Comparison of ENCODE assay signal across 11 cellular contexts in the genomic region with DNA sequence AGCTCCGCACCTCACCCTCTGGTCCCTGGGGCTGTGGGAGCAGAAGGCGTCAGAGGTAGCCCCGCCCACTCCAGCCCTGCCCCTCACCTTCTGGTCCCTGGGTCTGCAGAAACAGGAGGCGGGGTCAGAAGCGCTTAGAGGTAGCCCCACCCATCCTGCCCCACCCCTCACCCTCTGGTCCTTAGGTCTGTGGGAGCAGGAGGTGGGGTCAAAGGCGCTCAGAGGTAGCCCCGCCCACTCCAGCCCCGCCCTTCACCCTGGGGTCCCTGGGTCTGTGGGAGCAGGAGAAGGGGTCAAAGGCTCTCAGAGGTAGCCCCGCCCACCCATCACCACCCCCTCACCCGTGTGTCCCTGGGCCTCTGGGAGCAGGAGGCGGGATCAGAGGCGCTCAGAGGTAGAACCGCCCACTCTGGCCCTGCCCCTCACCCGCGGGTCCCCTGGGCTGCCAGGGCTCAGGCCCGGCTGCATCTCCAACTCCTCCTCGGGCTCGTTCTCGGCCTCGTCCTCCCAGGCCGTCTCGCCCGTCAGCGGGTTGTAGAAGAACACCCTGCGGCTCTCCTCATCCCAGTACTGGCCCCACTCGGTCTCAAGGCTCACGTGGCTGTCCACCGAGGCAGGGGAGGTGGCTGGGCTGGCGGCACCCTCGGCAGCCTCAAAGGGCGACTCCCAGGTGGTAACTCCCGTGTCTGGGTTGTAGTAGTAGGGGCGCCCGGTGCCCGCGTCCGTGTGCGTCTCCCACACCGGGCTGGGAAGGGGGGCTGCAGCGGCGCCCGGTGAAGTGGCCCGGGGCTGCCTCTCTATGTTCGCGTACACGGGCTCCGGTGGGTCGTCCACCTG. TPM values are rescaled to one million over a fixed set of nuclear protein-coding genes. Genes with fewer than 3 reads are reported as not detected.
DNase-seq lines count a peak whose midpoint lies in the region; ATAC-seq, FAIRE-seq and TF ChIP-seq lines count a peak whose summit lies in the region.
"Had no signal": no experiment of that assay in that cellular context is flagged by ENCODE, and none has a peak within 500 bp of the region (broad histone marks: within the 10 kb centered on the region; RNA-seq: fewer than 3 reads in every experiment).

No MANE protein-coding gene starts in this region.

- TF ChIP-seq POLR2A in body of pancreas (IDR thresholded peaks at IDR 0.05) (no peak), HepG2 (IDR thresholded peaks at IDR 0.05; ENCODE audit: insufficient read depth in 1 of 2, low read depth in 2 of 2, low read length in 2 of 2) (no peak), gastrocnemius medialis (IDR thresholded peaks at IDR 0.05) (no peak), H54 (IDR thresholded peaks at IDR 0.05; ENCODE audit: low read depth, low read length) (no peak)

- H3K79me2 ChIP-seq in HepG2 (ENCODE audit: insufficient read depth, low read length) = no peaks in the 10 kb centered on the region

- H3K27ac ChIP-seq in cardiac muscle cell = no peak overlapping the region
- H3K27ac ChIP-seq in body of pancreas = no peak overlapping the region
- H3K27ac ChIP-seq in HepG2 (ENCODE audit: extremely low read length, insufficient read depth, low read length) = no peak overlapping the region
- no peak overlapping the region for H3K27ac ChIP-seq in upper lobe of right lung
- H3K27ac ChIP-seq in substantia nigra (ENCODE audit: low read depth, low read length, poor library complexity, severe bottlenecking) = no peak overlapping the region
- no peak overlapping the region for H3K27ac ChIP-seq in gastrocnemius medialis

- TF ChIP-seq EP300 in HepG2 (IDR thresholded peaks at IDR 0.05; ENCODE audit: low read depth in 2 of 2, low read length in 2 of 2) (no peak), HepG2 (CRISPR knock-in tag; IDR thresholded peaks at IDR 0.05; ENCODE audit: borderline replicate concordance) (no peak)

- WGBS in body of pancreas, 2 donors = 63 to 65% methylated on average over 12 to 42 of the region's 48 CpGs
- 95% methylated on average over 42 of the region's 48 CpGs for WGBS in HepG2 (ENCODE audit: low lambda C conversion rate)

- in situ Hi-C loops in HepG2 (cut with HindIII; ENCODE audit: extremely low pct_ligation_motif_present, low pct_unique_long_range_greater_than_20kb) = no loop called here
- in situ Hi-C loops in gastrocnemius medialis (cut with MboI; ENCODE audit: low sequenced_read_pairs in 4 of 4) = loop anchor here in 1 of 4 donors (25.0 kb wide), 1 partner anchor 182 kb away; no protein-coding TSS in a partner anchor

- intact Hi-C loops in Right ventricle myocardium inferior (cut with DNase I) = no loop called here
- intact Hi-C loops in body of pancreas (cut with DNase I) = no loop called here
- intact Hi-C loops in HepG2 (cut with micrococcal nuclease; ENCODE audit: unreplicated experiment) = no loop called here
- intact Hi-C loops in upper lobe of right lung (cut with DNase I) = no loop called here
- intact Hi-C loops in gastrocnemius medialis (cut with DNase I; ENCODE audit: low total_unique reads) = no loop called here

- POLR2A ChIA-PET in HepG2 (lab: Yijun Ruan, JAX) = interaction anchor here (1.4 to 1.7 kb wide), 2 partner anchors 20 to 257 kb away, joined by 5 to 8 read pairs; a partner anchor contains a TSS

- BruUV-seq in HepG2 (replicated peaks; lab: Mats Ljungman, UMichigan) = no TSS peak

- H3K27me3 ChIP-seq in cardiac muscle cell (no peaks in the 10 kb centered on the region), body of pancreas (no peaks in the 10 kb centered on the region), HepG2 (ENCODE audit: control insufficient read depth in 1 of 2, insufficient read depth in 2 of 2, low read length in 2 of 2) (no peaks in the 10 kb centered on the region), upper lobe of right lung (no peaks in the 10 kb centered on the region), gastrocnemius medialis (peaks cover 0 to 9% (median 3%) of the 10 kb centered on the region in 3 donors)

- DNase-seq in cardiac muscle cell (ENCODE audit: low read depth in 1 of 2, low spot score in 1 of 2) (peak; percentile 44 to 75), Right ventricle myocardium inferior (ENCODE audit: missing footprints) (no peak), body of pancreas (peak in 2 of 4 donors; percentile 41 to 55), HepG2 (ENCODE audit: low spot score) (no peak), upper lobe of right lung (no peak), substantia nigra (lab: John Stamatoyannopoulos, UW) (no peak), gastrocnemius medialis (no peak), H54 (ENCODE audit: insufficient read length, low spot score) (no peak)
- DNase-seq: amniotic stem cell; NCI-H187 treated with DMSO at 0.1 percent for 48 hours; stimulated activated CD4-positive, alpha-beta T cell treated with anti-CD3 and anti-CD28 coated beads, Interleukin-2, amount 100 ng/mL, for 48 hours had no signal

- TF ChIP-seq RAD21 in HepG2 (CRISPR knock-in tag; IDR thresholded peaks at IDR 0.05) = no peak

- CTCF ChIA-PET in HepG2 (lab: Yijun Ruan, JAX; ENCODE audit: low intra/inter-chr PET ratio, low total read pairs) = no interaction called here

- H3K4me3 ChIP-seq in cardiac muscle cell (no peak overlapping the region), body of pancreas (no peak overlapping the region), HepG2 (replicated peaks in 1 of 3; ENCODE audit: insufficient read depth in 1 of 3, low read depth in 2 of 3, low read length in 3 of 3) (no peak overlapping the region), upper lobe of right lung (peak overlapping the region; percentile 6), gastrocnemius medialis (peak overlapping the region in 2 of 4 donors; percentile 33 to 40)

- no peak overlapping the region for H3K9ac ChIP-seq in HepG2 (ENCODE audit: insufficient read depth, low read depth, low read length)

- no peak overlapping the region for H3K4me2 ChIP-seq in HepG2 (ENCODE audit: low read depth, low read length)

- H3K9me3 ChIP-seq in cardiac muscle cell (ENCODE audit: low read depth) = no peaks in the 10 kb centered on the region
- no peaks in the 10 kb centered on the region for H3K9me3 ChIP-seq in body of pancreas
- H3K9me3 ChIP-seq in HepG2 (ENCODE audit: low read length) = no peaks in the 10 kb centered on the region
- no peaks in the 10 kb centered on the region for H3K9me3 ChIP-seq in upper lobe of right lung
- no peaks in the 10 kb centered on the region for H3K9me3 ChIP-seq in gastrocnemius medialis

- H2AFZ ChIP-seq in HepG2 (ENCODE audit: low read length) = no peak overlapping the region

- H3K4me1 ChIP-seq in cardiac muscle cell (ENCODE audit: low read depth) (peaks cover 40% of the 10 kb centered on the region), body of pancreas (no peaks in the 10 kb centered on the region), HepG2 (ENCODE audit: insufficient read depth, low read length) (peaks cover 47% of the 10 kb centered on the region), upper lobe of right lung (peaks cover 38% of the 10 kb centered on the region), gastrocnemius medialis (no peaks in the 10 kb centered on the region)

- H3K36me3 ChIP-seq in cardiac muscle cell (no peaks in the 10 kb centered on the region), body of pancreas (replicated peaks in 1 of 2; ENCODE audit: insufficient read depth in 1 of 2, low read depth in 2 of 2) (peaks cover 0 to 4% of the 10 kb centered on the region in 2 donors), HepG2 (replicated peaks in 1 of 2; ENCODE audit: control insufficient read depth in 1 of 2, insufficient read depth in 2 of 2, low read length in 2 of 2) (peaks cover 28 to 35% of the 10 kb centered on the region in 2 experiments), upper lobe of right lung (peaks cover 53% of the 10 kb centered on the region), gastrocnemius medialis (peaks cover 0 to 3% of the 10 kb centered on the region in 2 donors)

- ATAC-seq in Right ventricle myocardium inferior = no peak
- peak; percentile 28 for ATAC-seq in body of pancreas
- ATAC-seq in HepG2 = peak; percentile 15
- ATAC-seq in upper lobe of right lung = peak; percentile 48
- no peak for ATAC-seq in gastrocnemius medialis

- no peaks in the 10 kb centered on the region for H4K20me1 ChIP-seq in HepG2 (ENCODE audit: insufficient read depth, low read length)

- TF ChIP-seq CTCF in cardiac muscle cell (IDR thresholded peaks at IDR 0.05; ENCODE audit: low read depth, low read length) = no peak
- no peak for TF ChIP-seq CTCF in body of pancreas (IDR thresholded peaks at IDR 0.05)
- TF ChIP-seq CTCF in HepG2 (CRISPR knock-in tag; IDR thresholded peaks at IDR 0.05) = no peak
- no peak for TF ChIP-seq CTCF in upper lobe of right lung (IDR thresholded peaks at IDR 0.05)
- no peak for TF ChIP-seq CTCF in gastrocnemius medialis (IDR thresholded peaks at IDR 0.05 in 4 of 5, conservative IDR thresholded peaks at IDR 0.05 in 1 of 5)

- FAIRE-seq in HepG2 (lab: Jason Lieb, UNC) (no peak), H54 (lab: Jason Lieb, UNC) (no peak)

RNA-seq across cellular contexts. Expression of a gene that starts 27.2 kb away (rescaled TPM):
- total RNA-seq in cardiac muscle cell (14.7 and 17.7 TPM in 2 replicates), Right ventricle myocardium inferior (34.4 TPM), body of pancreas (10 to 100 TPM; 12.7 to 35.3 TPM), HepG2 (2016; rRNA removed; fragmentation: Illumina TruSeq; extraction: Trizol) (7.8 and 18.9 TPM in 2 replicates), upper lobe of right lung (73.8 TPM), gastrocnemius medialis (1 to 10 TPM; 4.2 to 6.0 (median 5.1) TPM)
- polyA plus RNA-seq in cardiac muscle cell (5.6 and 12.3 TPM in 2 replicates), HepG2 (2011; rRNA removed) (15.5 and 20.0 TPM in 2 replicates)
- 4.4 and 4.5 TPM in 2 replicates for total RNA-seq in HepG2 (2016; cell fraction: cytosol; rRNA removed; fragmentation: Illumina TruSeq; extraction: Trizol; ENCODE audit: low read depth)
- 6.7 and 19.6 TPM in 2 replicates for total RNA-seq in HepG2 (2016; cell fraction: insoluble cytoplasmic fraction; rRNA removed; fragmentation: Illumina TruSeq; extraction: Trizol)
- total RNA-seq in HepG2 (2016; cell fraction: membrane; rRNA removed; fragmentation: Illumina TruSeq; extraction: Trizol) = 5.4 and 5.6 TPM in 2 replicates
- total RNA-seq in HepG2 (2016; cell fraction: nucleus; rRNA removed; fragmentation: Illumina TruSeq; extraction: Trizol) = 23.4 and 28.4 TPM in 2 replicates
- polyA plus RNA-seq in HepG2 (2011; cell fraction: cytosol; rRNA removed) = 5.4 and 8.7 TPM in 2 replicates
- polyA plus RNA-seq in HepG2 (2011; cell fraction: nucleus; rRNA removed) = 141 and 178 TPM in 2 replicates
- 6.9 and 8.4 TPM in 2 replicates for polyA plus RNA-seq in HepG2 (2012)
- polyA plus RNA-seq in HepG2 (2016; cell fraction: cytosol; fragmentation: Illumina TruSeq; extraction: Trizol; ENCODE audit: low read depth) = 1.1 and 1.5 TPM in 2 replicates
- polyA plus RNA-seq in HepG2 (2016; cell fraction: insoluble cytoplasmic fraction; fragmentation: Illumina TruSeq; extraction: Trizol; ENCODE audit: low read depth) = 8.6 and 9.5 TPM in 2 replicates
- 2.5 and 2.7 TPM in 2 replicates for polyA plus RNA-seq in HepG2 (2016; cell fraction: membrane; fragmentation: Illumina TruSeq; extraction: Trizol; ENCODE audit: low read depth)
- polyA plus RNA-seq in HepG2 (2016; cell fraction: nucleus; fragmentation: Illumina TruSeq; extraction: Trizol; ENCODE audit: insufficient read depth, low read depth) = 67.3 and 73.4 TPM in 2 replicates
- 17.3 and 32.8 TPM in 2 replicates for polyA minus RNA-seq in HepG2 (2011; rRNA and poly(A)+ RNA removed; ENCODE audit: low replicate concordance)
- polyA minus RNA-seq in HepG2 (2011; cell fraction: cytosol; rRNA and poly(A)+ RNA removed) = 4.6 and 4.8 TPM in 2 replicates
- polyA minus RNA-seq in HepG2 (2011; cell fraction: nucleus; rRNA and poly(A)+ RNA removed) = 26.1 and 28.0 TPM in 2 replicates

Comparison
In these comparisons a context has a peak if more than half of its experiments do, and no peak if none do; other contexts are left out.
1. DNase-seq: peak in cardiac muscle cell (2 of 2); none in Right ventricle myocardium inferior (single experiment), HepG2 (single experiment), upper lobe of right lung (single experiment), substantia nigra (0 of 49), gastrocnemius medialis (0 of 2) and H54 (single experiment).
2. ATAC-seq: peak in body of pancreas (single experiment), HepG2 (single experiment) and upper lobe of right lung (single experiment); none in Right ventricle myocardium inferior (single experiment) and gastrocnemius medialis (0 of 2).